ENCODE assay signal across 1 cellular context in genomic region chr17:7842380-7842949, GRCh38.
A peak's percentile ranks its signal among the peaks of the same experiment; 100 is the strongest.
TF ChIP-seq lines count a peak whose summit lies in the region.

No MANE protein-coding gene starts in this region.

TF ChIP-seq in HepG2, 621 proteins besides CTCF, POLR2A, EP300 and RAD21 (continued from another document and continues in another):
- no peak for TF ChIP-seq ZBTB40 (IDR thresholded peaks at IDR 0.05)
- no peak; the same call in 1 of the 2 replicates for TF ChIP-seq ZBTB40 (CRISPR knock-in tag; IDR thresholded peaks at IDR 0.05)
- no peak for TF ChIP-seq ZNF577 (CRISPR knock-in tag; IDR thresholded peaks at IDR 0.05; ENCODE audit: borderline replicate concordance, low read depth)
- TF ChIP-seq E2F2 (CRISPR knock-in tag; IDR thresholded peaks at IDR 0.05; ENCODE audit: borderline replicate concordance) = no peak
- no peak for TF ChIP-seq ZBTB49 (CRISPR knock-in tag; IDR thresholded peaks at IDR 0.05; ENCODE audit: borderline replicate concordance)
- no peak for TF ChIP-seq MXD3 (CRISPR knock-in tag; IDR thresholded peaks at IDR 0.05)
- 0 out of 2 replicates have a peak, but pooled peaks have one; percentile 0 for TF ChIP-seq MED13 (CRISPR knock-in tag; IDR thresholded peaks at IDR 0.05)
- 0 out of 2 replicates have a peak, but pooled peaks have one; percentile 50 for TF ChIP-seq SRY (CRISPR knock-in tag; IDR thresholded peaks at IDR 0.05)
- peak; percentile 54; the same call in 1 of the 2 replicates for TF ChIP-seq MYPOP (CRISPR knock-in tag; IDR thresholded peaks at IDR 0.05)
- no peak for TF ChIP-seq TEAD2 (CRISPR knock-in tag; IDR thresholded peaks at IDR 0.05)
- TF ChIP-seq ZNF740 (CRISPR knock-in tag; IDR thresholded peaks at IDR 0.05) = 0 out of 2 replicates have a peak, but pooled peaks have one; percentile 20
- no peak for TF ChIP-seq FOXK2 (IDR thresholded peaks at IDR 0.05)
- 0 out of 2 replicates have a peak, but pooled peaks have one; percentile 46 for TF ChIP-seq ZNF253 (CRISPR knock-in tag; IDR thresholded peaks at IDR 0.05; ENCODE audit: borderline replicate concordance)
- peak; percentile 0; the same call in 1 of the 2 replicates for TF ChIP-seq SALL1 (CRISPR knock-in tag; IDR thresholded peaks at IDR 0.05)
- TF ChIP-seq BCLAF1 (IDR thresholded peaks at IDR 0.05) = no peak
- TF ChIP-seq SP2 (CRISPR knock-in tag; IDR thresholded peaks at IDR 0.05) = no peak; the same call in 1 of the 2 replicates
- no peak for TF ChIP-seq SMAD1 (CRISPR knock-in tag; IDR thresholded peaks at IDR 0.05; ENCODE audit: borderline replicate concordance, low read depth)
- no peak for TF ChIP-seq LCORL (IDR thresholded peaks at IDR 0.05)
- peak; percentile 5; the same call in 1 of the 2 replicates for TF ChIP-seq LCORL (CRISPR knock-in tag; IDR thresholded peaks at IDR 0.05)
- TF ChIP-seq ASH2L (IDR thresholded peaks at IDR 0.05; ENCODE audit: insufficient read length, low read depth, low read length) = no peak
- peak; percentile 62 for TF ChIP-seq ZNF687 (CRISPR knock-in tag; IDR thresholded peaks at IDR 0.05)
- TF ChIP-seq MNT (IDR thresholded peaks at IDR 0.05) = no peak; the same call in 1 of the 2 replicates
- TF ChIP-seq HNRNPLL (IDR thresholded peaks at IDR 0.05; ENCODE audit: low read depth, low read length, poor library complexity, severe bottlenecking) = peak; percentile 2
